18 cellular contexts compared by ENCODE assay signal in the genomic region with DNA sequence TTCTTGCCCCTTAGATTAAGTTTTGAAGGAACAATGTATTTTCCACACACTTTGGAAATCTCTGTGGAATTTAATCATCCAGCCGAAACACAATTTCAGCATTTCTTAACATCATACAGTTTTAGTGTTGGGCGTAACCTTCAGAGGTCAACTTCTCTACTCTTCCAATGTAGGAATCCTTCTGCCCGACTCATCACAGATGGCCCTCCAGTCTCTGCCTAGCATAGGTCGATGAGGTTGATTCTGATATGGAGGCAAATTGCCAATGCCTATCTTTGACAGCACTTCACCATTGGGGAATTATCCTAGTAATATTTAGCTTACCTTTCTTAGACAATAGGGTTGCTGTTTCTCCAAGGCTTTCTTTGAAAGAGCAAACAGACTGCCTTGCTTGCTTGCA.
"Had no signal": no experiment of that assay in that cellular context is flagged by ENCODE, and none has a peak within 500 bp of the region (broad histone marks: within the 10 kb centered on the region; RNA-seq: fewer than 3 reads in every experiment).

No MANE protein-coding gene starts in this region.

- H3K9me3 ChIP-seq: gastroesophageal sphincter, pancreas, prostate gland, tibial artery, upper lobe of right lung had no signal

- DNase-seq: activated CD4-positive, alpha-beta T cell treated with anti-CD3 and anti-CD28 coated beads, Interleukin-2, amount 10 ng/mL, durations not matched to agents 7 days and 5 days; activated CD4-positive, CD25-positive, alpha-beta regulatory T cell treated with anti-CD3 and anti-CD28 coated beads, Interleukin-2, amount 50 U/mL, for 72 hours; activated CD8-positive, alpha-beta memory T cell treated with anti-CD3 and anti-CD28 coated beads, Interleukin-2, amount 10 ng/mL, durations not matched to agents 7 days and 5 days; activated CD8-positive, alpha-beta T cell treated with anti-CD3 and anti-CD28 coated beads, Interleukin-2, amount 10 ng/mL, durations not matched to agents 7 days and 5 days; activated naive CD8-positive, alpha-beta T cell treated with anti-CD3 and anti-CD28 coated beads, Interleukin-2, amount 50 U/mL, for 24 hours; activated T-cell treated with anti-CD3 and anti-CD28 coated beads, Interleukin-2, amount 50 U/mL, for 48 hours; dermis blood vessel endothelial cell; effector CD8-positive, alpha-beta T cell; hippocampal formation; naive thymus-derived CD4-positive, alpha-beta T cell; pancreas; small intestine; stimulated activated CD4-positive, alpha-beta T cell treated with anti-CD3 and anti-CD28 coated beads, Interleukin-4, amount 100 ng/mL, for 24 hours; T-helper 2 cell; tibial artery; upper lobe of right lung had no signal

- H3K27ac ChIP-seq: gastroesophageal sphincter, pancreas, prostate gland, tibial artery, upper lobe of right lung had no signal

- H3K27me3 ChIP-seq: gastroesophageal sphincter, tibial artery had no signal

- H3K36me3 ChIP-seq: gastroesophageal sphincter, pancreas, prostate gland, tibial artery, upper lobe of right lung had no signal

- H3K4me3 ChIP-seq: gastroesophageal sphincter, pancreas, prostate gland, tibial artery, upper lobe of right lung had no signal
